ENCODE assay signal across 8 cellular contexts in the genomic region with DNA sequence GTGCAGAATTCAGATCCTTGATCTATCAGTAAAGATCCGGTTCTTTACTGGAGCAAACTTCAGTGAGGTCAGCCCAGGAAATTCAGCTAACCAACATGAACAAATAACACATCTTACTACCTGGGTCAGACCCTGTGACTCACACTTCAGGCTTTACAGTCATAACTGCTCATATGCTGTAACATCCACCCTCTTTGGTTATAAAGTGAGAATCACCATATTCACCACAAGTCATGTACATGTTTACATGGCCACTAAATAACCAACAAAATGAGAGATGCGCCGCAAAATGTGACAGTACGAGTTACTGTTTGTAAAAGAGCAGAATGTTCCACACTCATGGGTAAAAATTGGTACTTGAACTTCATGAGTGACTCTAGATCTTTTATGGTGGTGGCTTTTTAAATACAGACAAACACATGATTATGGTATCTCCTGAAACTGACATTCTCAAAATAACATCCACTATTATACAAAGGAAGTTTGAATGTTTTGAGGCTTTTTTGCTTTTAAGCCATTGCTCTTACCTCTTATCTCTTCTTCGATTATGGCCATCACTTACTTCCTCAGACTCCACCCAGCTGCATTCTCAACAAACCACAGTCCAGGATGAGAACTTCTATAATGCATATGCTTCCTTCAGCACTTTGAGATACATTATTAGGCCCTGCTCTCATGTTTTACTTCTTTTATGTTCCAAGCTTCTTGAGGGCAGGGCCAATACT.
DNase-seq lines count a peak whose midpoint lies in the region; ATAC-seq lines count a peak whose summit lies in the region.

No MANE protein-coding gene starts in this region.

- no peaks in the 10 kb centered on the region for H3K27me3 Mint-ChIP-seq in stimulated activated memory B cell treated with anti-CD40 and anti-IgM and Interleukin-4, amounts not matched to agents 10 μg/mL and 1 μg/mL and 100 μg/mL, for 72 hours

- peak; percentile 52 for DNase-seq in AG08395 (ENCODE audit: low spot score)
- DNase-seq in H4 (ENCODE audit: low spot score), result peak; percentile 79
- peak; percentile 6 for DNase-seq in T-helper 9 cell
- DNase-seq in fibroblast of peridontal ligament (ENCODE audit: extremely low read depth), result peak; percentile 63
- DNase-seq in COLO668 (lab: John Stamatoyannopoulos, UW; ENCODE audit: unreplicated experiment), result no peak
- no peak for DNase-seq in NCI-H2107 treated with DMSO at 0.1 percent for 48 hours (lab: John Stamatoyannopoulos, UW; ENCODE audit: unreplicated experiment)
- DNase-seq in DMS 273 treated with DMSO at 0.1 percent for 48 hours (lab: John Stamatoyannopoulos, UW), result no peak

- no peaks in the 10 kb centered on the region for H3K4me1 Mint-ChIP-seq in stimulated activated memory B cell treated with anti-CD40 and anti-IgM and Interleukin-4, amounts not matched to agents 10 μg/mL and 1 μg/mL and 100 μg/mL, for 72 hours

- no peaks in the 10 kb centered on the region for H3K36me3 Mint-ChIP-seq in stimulated activated memory B cell treated with anti-CD40 and anti-IgM and Interleukin-4, amounts not matched to agents 10 μg/mL and 1 μg/mL and 100 μg/mL, for 72 hours

- ATAC-seq in stimulated activated memory B cell treated with anti-CD40 and anti-IgM and Interleukin-4, amounts not matched to agents 10 μg/mL and 1 μg/mL and 100 μg/mL, for 72 hours, result no peak

- H3K4me3 Mint-ChIP-seq in stimulated activated memory B cell treated with anti-CD40 and anti-IgM and Interleukin-4, amounts not matched to agents 10 μg/mL and 1 μg/mL and 100 μg/mL, for 72 hours, result no peak overlapping the region

- H3K9me3 Mint-ChIP-seq in stimulated activated memory B cell treated with anti-CD40 and anti-IgM and Interleukin-4, amounts not matched to agents 10 μg/mL and 1 μg/mL and 100 μg/mL, for 72 hours, result peaks cover 2% of the 10 kb centered on the region

- no peak overlapping the region for H3K27ac Mint-ChIP-seq in stimulated activated memory B cell treated with anti-CD40 and anti-IgM and Interleukin-4, amounts not matched to agents 10 μg/mL and 1 μg/mL and 100 μg/mL, for 72 hours

Comparison
In these comparisons a context has a peak if more than half of its experiments do, and no peak if none do; other contexts are left out.
1. DNase-seq: peak in AG08395 (single experiment), H4 (single experiment), T-helper 9 cell (single experiment) and fibroblast of peridontal ligament (single experiment); none in COLO668 (single experiment), NCI-H2107 treated with DMSO at 0.1 percent for 48 hours (single experiment) and DMS 273 treated with DMSO at 0.1 percent for 48 hours (single experiment).